In genomic region chr3:64484289-64484992, GRCh38 we compare ENCODE assay signal across 8 cellular contexts.
DNase-seq lines count a peak whose midpoint lies in the region; ATAC-seq, FAIRE-seq and TF ChIP-seq lines count a peak whose summit lies in the region.

No MANE protein-coding gene starts in this region.

- no peaks in the 10 kb centered on the region for H3K9me3 Mint-ChIP-seq in activated T-helper 2 cell treated with anti-CD3 and anti-CD28 coated beads, Interferon-gamma antibody, Interleukin-2, Interleukin-4, amounts not matched to agents 10 μg/mL and 5 μg/mL and 100 μg/mL, durations not matched to agents 14 hours and 24 hours and 36 hours

- H3K27ac ChIP-seq in GM23248 (no peak overlapping the region), KMS-11 (no peak overlapping the region), foreskin keratinocyte (no peak overlapping the region), osteoblast (ENCODE audit: low read depth, low read length) (no peak overlapping the region), upper lobe of right lung (no peak overlapping the region)

- no peaks in the 10 kb centered on the region for H3K9me3 ChIP-seq in GM23248 (ENCODE audit: low read depth)
- no peaks in the 10 kb centered on the region for H3K9me3 ChIP-seq in osteoblast (ENCODE audit: low read depth, low read length)
- no peaks in the 10 kb centered on the region for H3K9me3 ChIP-seq in upper lobe of right lung

- peak; percentile 69 for FAIRE-seq in RCC 7860 (lab: Jason Lieb, UNC)

- H3K27me3 ChIP-seq in GM23248 (replicated peaks; ENCODE audit: insufficient read depth) (no peaks in the 10 kb centered on the region), KMS-11 (ENCODE audit: insufficient read depth, low read depth) (no peaks in the 10 kb centered on the region), foreskin keratinocyte (peaks cover 1% of the 10 kb centered on the region), osteoblast (ENCODE audit: insufficient read depth, low read length) (peaks cover 11% of the 10 kb centered on the region), upper lobe of right lung (no peaks in the 10 kb centered on the region)

- no peaks in the 10 kb centered on the region for H3K9me2 ChIP-seq in GM23248 (ENCODE audit: insufficient read depth)

- WGBS in GM23248 (ENCODE audit: low coverage in 1 of 2, low lambda C conversion rate in 2 of 2, missing lambda C conversion rate in 2 of 2), 2 experiments: 15 to 18% methylated on average over 4 of the region's 4 CpGs

- H3K4me2 ChIP-seq in GM23248 (ENCODE audit: unreplicated experiment) (no peak overlapping the region), KMS-11 (no peak overlapping the region; the same call in 1 of the 2 replicates), osteoblast (ENCODE audit: insufficient read depth, low read length) (no peak overlapping the region)

- H4K20me1 ChIP-seq in GM23248 (ENCODE audit: insufficient read depth) (no peaks in the 10 kb centered on the region), KMS-11 (ENCODE audit: insufficient read depth) (no peaks in the 10 kb centered on the region), osteoblast (ENCODE audit: insufficient read depth, low read length) (no peaks in the 10 kb centered on the region)

- H3K27me3 Mint-ChIP-seq in activated T-helper 2 cell treated with anti-CD3 and anti-CD28 coated beads, Interferon-gamma antibody, Interleukin-2, Interleukin-4, amounts not matched to agents 10 μg/mL and 5 μg/mL and 100 μg/mL, durations not matched to agents 14 hours and 24 hours and 36 hours (ENCODE audit: low read depth): peaks cover 18% of the 10 kb centered on the region

- DNase-seq in GDM1 (lab: John Stamatoyannopoulos, UW) (peak; percentile 6), GM23248 (peak; percentile 85), RCC 7860 (ENCODE audit: low spot score) (peak; percentile 67), foreskin keratinocyte (peak; percentile 22 to 57), osteoblast (ENCODE audit: insufficient read length, low spot score, missing footprints) (peak; percentile 92), upper lobe of right lung (peak; percentile 73)
- DNase-seq in activated T-helper 2 cell treated with anti-CD3 and anti-CD28 coated beads, Interferon-gamma antibody, Interleukin-2, Interleukin-4, amounts not matched to agents 10 μg/mL and 5 μg/mL and 100 μg/mL, durations not matched to agents 14 hours and 24 hours and 36 hours (ENCODE audit: low spot score): peak; percentile 54

- H3K4me3 Mint-ChIP-seq in activated T-helper 2 cell treated with anti-CD3 and anti-CD28 coated beads, Interferon-gamma antibody, Interleukin-2, Interleukin-4, amounts not matched to agents 10 μg/mL and 5 μg/mL and 100 μg/mL, durations not matched to agents 14 hours and 24 hours and 36 hours (ENCODE audit: low read depth): no peak overlapping the region

- intact Hi-C loops in activated T-helper 2 cell treated with anti-CD3 and anti-CD28 coated beads, Interferon-gamma antibody, Interleukin-2, Interleukin-4, amounts not matched to agents 10 μg/mL and 5 μg/mL and 100 μg/mL, durations not matched to agents 14 hours and 24 hours and 36 hours (cut with micrococcal nuclease): loop anchor here (1.0 to 5.0 kb wide), 2 partner anchors 87 to 454 kb away; no protein-coding TSS in a partner anchor
- intact Hi-C loops in upper lobe of right lung (cut with DNase I): no loop called here

- H2AFZ ChIP-seq in GM23248 (no peak overlapping the region), KMS-11 (ENCODE audit: low read depth) (peak overlapping the region; percentile 64), osteoblast (ENCODE audit: low read length) (peak overlapping the region; percentile 28)

- H3K27ac Mint-ChIP-seq in activated T-helper 2 cell treated with anti-CD3 and anti-CD28 coated beads, Interferon-gamma antibody, Interleukin-2, Interleukin-4, amounts not matched to agents 10 μg/mL and 5 μg/mL and 100 μg/mL, durations not matched to agents 14 hours and 24 hours and 36 hours: no peak overlapping the region

- in situ Hi-C loops in GM23248 (cut with MboI): loop anchor here (5.0 kb wide), 1 partner anchor 452 kb away; no protein-coding TSS in a partner anchor

- peak; percentile 87 for TF ChIP-seq CTCF in KMS-11 (conservative IDR thresholded peaks at IDR 0.05; ENCODE audit: low read depth, low read length)
- peak; percentile 92 for TF ChIP-seq CTCF in foreskin keratinocyte (conservative IDR thresholded peaks at IDR 0.05)
- peak; percentile 95 for TF ChIP-seq CTCF in osteoblast (IDR thresholded peaks at IDR 0.05; ENCODE audit: extremely low read depth, low read depth, low read length)
- peak; percentile 92 for TF ChIP-seq CTCF in upper lobe of right lung (IDR thresholded peaks at IDR 0.05)

- no peak overlapping the region for H3K9ac ChIP-seq in GM23248
- H3K9ac ChIP-seq in KMS-11: no peak overlapping the region

- H3K4me1 ChIP-seq in GM23248 (ENCODE audit: insufficient read depth) (no peaks in the 10 kb centered on the region), KMS-11 (ENCODE audit: low read depth, poor library complexity, severe bottlenecking) (no peaks in the 10 kb centered on the region), foreskin keratinocyte (no peaks in the 10 kb centered on the region), osteoblast (ENCODE audit: insufficient read depth, low read length) (no peaks in the 10 kb centered on the region), upper lobe of right lung (no peaks in the 10 kb centered on the region)

- H3K4me3 ChIP-seq in GM23248: no peak overlapping the region
- no peak overlapping the region for H3K4me3 ChIP-seq in KMS-11 (IDR thresholded peaks at IDR 0.05; ENCODE audit: insufficient read depth, low read depth, low read length)
- no peak overlapping the region for H3K4me3 ChIP-seq in osteoblast (ENCODE audit: insufficient read depth, low read length)
- H3K4me3 ChIP-seq in upper lobe of right lung: no peak overlapping the region

- H3K36me3 Mint-ChIP-seq in activated T-helper 2 cell treated with anti-CD3 and anti-CD28 coated beads, Interferon-gamma antibody, Interleukin-2, Interleukin-4, amounts not matched to agents 10 μg/mL and 5 μg/mL and 100 μg/mL, durations not matched to agents 14 hours and 24 hours and 36 hours (ENCODE audit: low read depth): no peaks in the 10 kb centered on the region

- peak; percentile 89 for ATAC-seq in foreskin keratinocyte
- ATAC-seq in upper lobe of right lung: peak; percentile 95

- no peaks in the 10 kb centered on the region for H3K79me2 ChIP-seq in GM23248 (ENCODE audit: insufficient read depth)
- no peaks in the 10 kb centered on the region for H3K79me2 ChIP-seq in KMS-11 (ENCODE audit: insufficient read depth, low read depth)
- H3K79me2 ChIP-seq in osteoblast (ENCODE audit: insufficient read depth, low read length): no peaks in the 10 kb centered on the region

- H3K4me1 Mint-ChIP-seq in activated T-helper 2 cell treated with anti-CD3 and anti-CD28 coated beads, Interferon-gamma antibody, Interleukin-2, Interleukin-4, amounts not matched to agents 10 μg/mL and 5 μg/mL and 100 μg/mL, durations not matched to agents 14 hours and 24 hours and 36 hours (ENCODE audit: low read depth): peaks cover 6% of the 10 kb centered on the region

- no peaks in the 10 kb centered on the region for H3F3A ChIP-seq in GM23248 (ENCODE audit: insufficient read depth)

- H3K36me3 ChIP-seq in GM23248 (ENCODE audit: low read depth) (no peaks in the 10 kb centered on the region), KMS-11 (ENCODE audit: insufficient read depth) (no peaks in the 10 kb centered on the region), osteoblast (ENCODE audit: insufficient read depth, low read length) (no peaks in the 10 kb centered on the region), upper lobe of right lung (no peaks in the 10 kb centered on the region)

Comparison
In these comparisons a context has a peak if more than half of its experiments do, and no peak if none do; other contexts are left out.
1. DNase-seq: peak in every context shown above with its lines; median percentile 92 in osteoblast; 85 in GM23248; 73 in upper lobe of right lung; 67 in RCC 7860; 54 in activated T-helper 2 cell treated with anti-CD3 and anti-CD28 coated beads, Interferon-gamma antibody, Interleukin-2, Interleukin-4, amounts not matched to agents 10 μg/mL and 5 μg/mL and 100 μg/mL, durations not matched to agents 14 hours and 24 hours and 36 hours; 40 in foreskin keratinocyte; 6 in GDM1.